Comparison of ENCODE assay signal across 1 cellular context in genomic region chr3:66344846-66345578, GRCh38.
TF ChIP-seq lines count a peak whose summit lies in the region.

No MANE protein-coding gene starts in this region.

TF ChIP-seq in GM23338, 12 proteins besides CTCF, POLR2A, EP300 and RAD21 (continued from another document):
- no peak for TF ChIP-seq ZNF462 (CRISPR knock-in tag; IDR thresholded peaks at IDR 0.05)
- TF ChIP-seq NANOG (IDR thresholded peaks at IDR 0.05; ENCODE audit: borderline replicate concordance): no peak
- TF ChIP-seq CREB1 (CRISPR knock-in tag; IDR thresholded peaks at IDR 0.05; ENCODE audit: low read depth): no peak
- no peak for TF ChIP-seq JUNB (IDR thresholded peaks at IDR 0.05; ENCODE audit: unreplicated experiment)
- no peak for TF ChIP-seq ZNF114 (CRISPR knock-in tag; IDR thresholded peaks at IDR 0.05)
- no peak for TF ChIP-seq ETS1 (IDR thresholded peaks at IDR 0.05)
- TF ChIP-seq ZNF331 (CRISPR knock-in tag; IDR thresholded peaks at IDR 0.05; ENCODE audit: low read depth): no peak
